In the genomic region with DNA sequence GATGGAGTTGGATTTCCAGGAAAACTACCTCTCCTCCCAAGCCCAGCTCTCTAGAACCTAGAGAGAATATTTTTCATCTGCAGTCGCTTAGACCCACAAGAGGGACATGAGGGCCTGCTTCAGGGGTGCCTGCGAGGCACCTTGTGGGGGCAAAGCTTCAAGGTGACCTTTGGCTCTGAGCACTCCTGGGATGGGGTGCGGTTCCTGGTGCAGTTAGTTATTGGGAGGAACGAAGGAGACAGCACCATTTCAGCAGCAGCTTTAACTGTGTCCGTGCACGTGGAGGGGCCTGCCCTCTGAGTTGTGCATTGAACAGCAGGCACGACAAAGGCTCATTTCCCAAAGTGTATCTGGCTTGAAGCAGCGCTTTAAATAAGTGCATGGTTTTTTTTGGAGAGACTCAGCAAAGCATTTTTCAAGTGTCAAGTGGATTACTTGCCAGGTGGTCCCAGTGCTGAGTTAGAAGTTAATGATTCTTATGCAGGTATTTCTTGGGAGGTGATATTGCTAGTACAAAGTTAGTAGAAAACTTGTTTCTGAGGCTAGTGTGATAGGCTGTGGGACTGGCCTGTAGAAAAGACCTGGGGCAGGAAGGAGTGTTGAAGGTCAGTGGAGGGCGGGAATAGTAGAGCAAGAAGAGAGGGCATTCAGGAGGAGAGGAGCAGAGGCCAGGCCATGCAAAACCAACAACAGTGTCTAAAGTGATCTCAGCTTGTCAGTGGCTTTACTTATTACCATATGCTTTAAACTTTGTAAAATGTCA, we compare ENCODE assay signal across 14 cellular contexts. TPM values are rescaled to one million over a fixed set of nuclear protein-coding genes. Genes with fewer than 3 reads are reported as not detected.
DNase-seq lines count a peak whose midpoint lies in the region; ATAC-seq and TF ChIP-seq lines count a peak whose summit lies in the region.
"Had no signal": no experiment of that assay in that cellular context is flagged by ENCODE, and none has a peak within 500 bp of the region (broad histone marks: within the 10 kb centered on the region; RNA-seq: fewer than 3 reads in every experiment).

No MANE protein-coding gene starts in this region.

- H3K4me3 ChIP-seq in CD8-positive, alpha-beta memory T cell (ENCODE audit: low read length) = no peak overlapping the region
- H3K4me3 ChIP-seq: skin epidermis, thyroid gland had no signal

- no peaks in the 10 kb centered on the region for H3K9me3 Mint-ChIP-seq in CD8-positive, alpha-beta memory T cell
- H3K9me3 Mint-ChIP-seq in activated naive CD8-positive, alpha-beta T cell (ENCODE audit: low read depth) = no peaks in the 10 kb centered on the region
- H3K9me3 Mint-ChIP-seq in naive thymus-derived CD8-positive, alpha-beta T cell = no peaks in the 10 kb centered on the region

- no peaks in the 10 kb centered on the region for H3K9me3 ChIP-seq in CD8-positive, alpha-beta memory T cell (ENCODE audit: low read length)
- H3K9me3 ChIP-seq: thyroid gland had no signal

- peaks cover 77 to 83% (median 81%) of the 10 kb centered on the region in 3 donors for H3K4me1 Mint-ChIP-seq in CD8-positive, alpha-beta memory T cell
- peaks cover 75% of the 10 kb centered on the region for H3K4me1 Mint-ChIP-seq in activated naive CD8-positive, alpha-beta T cell (ENCODE audit: low read depth)
- H3K4me1 Mint-ChIP-seq in naive thymus-derived CD8-positive, alpha-beta T cell = peaks cover 49 to 80% (median 76%) of the 10 kb centered on the region in 4 donors

- no peak for DNase-seq in CD8-positive, alpha-beta memory T cell
- DNase-seq in HEK293T (ENCODE audit: extremely low spot score) = no peak
- DNase-seq in naive thymus-derived CD8-positive, alpha-beta T cell = no peak
- no peak for DNase-seq in NCI-H2081 (lab: John Stamatoyannopoulos, UW)
- no peak for DNase-seq in NCI-H446 treated with DMSO at 0.1 percent for 48 hours (lab: John Stamatoyannopoulos, UW)
- DNase-seq in germinal center (ENCODE audit: low spot score) = no peak
- no peak for DNase-seq in HCEC 1CT
- DNase-seq: activated CD4-positive, CD25-positive, alpha-beta regulatory T cell; cortex of kidney; MV-4-11; NCI-H526 treated with DMSO at 0.1 percent for 48 hours; thyroid gland had no signal

- CTCF ChIA-PET in CD8-positive, alpha-beta memory T cell (lab: Charles Lee) = no interaction called here
- CTCF ChIA-PET in HEK293T (lab: Yijun Ruan, JAX) = no interaction called here

- H3K27ac Mint-ChIP-seq in CD8-positive, alpha-beta memory T cell = peak overlapping the region; percentile 61 to 98 (median 78)
- H3K27ac Mint-ChIP-seq in activated naive CD8-positive, alpha-beta T cell = peak overlapping the region; percentile 42
- peak overlapping the region in 9 of 10 donors; percentile 3 to 73 (median 36) for H3K27ac Mint-ChIP-seq in naive thymus-derived CD8-positive, alpha-beta T cell

- H3K4me3 Mint-ChIP-seq in CD8-positive, alpha-beta memory T cell = peak overlapping the region; percentile 4 to 73 (median 61)
- H3K4me3 Mint-ChIP-seq in activated naive CD8-positive, alpha-beta T cell = peak overlapping the region; percentile 45
- peak overlapping the region in 9 of 10 donors; percentile 4 to 62 (median 24) for H3K4me3 Mint-ChIP-seq in naive thymus-derived CD8-positive, alpha-beta T cell

- ATAC-seq in naive thymus-derived CD8-positive, alpha-beta T cell = no peak

- POLR2A ChIA-PET in CD8-positive, alpha-beta memory T cell (lab: Charles Lee) = no interaction called here
- POLR2A ChIA-PET in HEK293T (lab: Yijun Ruan, JAX) = no interaction called here
- POLR2A ChIA-PET in naive thymus-derived CD8-positive, alpha-beta T cell (lab: Charles Lee) = interaction anchor here (2.2 kb wide), 1 partner anchor 9 kb away, joined by 6 read pairs; no protein-coding TSS in a partner anchor

- peaks cover 68% of the 10 kb centered on the region for H3K4me1 ChIP-seq in CD8-positive, alpha-beta memory T cell (ENCODE audit: insufficient read depth, low read length)

- no peaks in the 10 kb centered on the region for H3K27me3 ChIP-seq in CD8-positive, alpha-beta memory T cell (ENCODE audit: insufficient read depth, low read length, poor library complexity, severe bottlenecking)
- H3K27me3 ChIP-seq: thyroid gland had no signal

- H3K36me3 Mint-ChIP-seq in CD8-positive, alpha-beta memory T cell = peaks cover 0 to 5% (median 0%) of the 10 kb centered on the region in 3 donors
- no peaks in the 10 kb centered on the region for H3K36me3 Mint-ChIP-seq in activated naive CD8-positive, alpha-beta T cell
- no peaks in the 10 kb centered on the region for H3K36me3 Mint-ChIP-seq in naive thymus-derived CD8-positive, alpha-beta T cell

- no peaks in the 10 kb centered on the region for H3K36me3 ChIP-seq in CD8-positive, alpha-beta memory T cell (ENCODE audit: insufficient read depth, low read length)
- H3K36me3 ChIP-seq: thyroid gland had no signal

- H3K27ac ChIP-seq in CD8-positive, alpha-beta memory T cell (ENCODE audit: low read depth, low read length) = peak overlapping the region; percentile 1

- H3K27me3 Mint-ChIP-seq in CD8-positive, alpha-beta memory T cell = peaks cover 0 to 2% of the 10 kb centered on the region in 2 donors
- no peaks in the 10 kb centered on the region for H3K27me3 Mint-ChIP-seq in activated naive CD8-positive, alpha-beta T cell
- H3K27me3 Mint-ChIP-seq in naive thymus-derived CD8-positive, alpha-beta T cell = no peaks in the 10 kb centered on the region

TF ChIP-seq in HEK293T, 16 proteins besides CTCF, POLR2A, EP300 and RAD21:
- TF ChIP-seq, protein P1, sequence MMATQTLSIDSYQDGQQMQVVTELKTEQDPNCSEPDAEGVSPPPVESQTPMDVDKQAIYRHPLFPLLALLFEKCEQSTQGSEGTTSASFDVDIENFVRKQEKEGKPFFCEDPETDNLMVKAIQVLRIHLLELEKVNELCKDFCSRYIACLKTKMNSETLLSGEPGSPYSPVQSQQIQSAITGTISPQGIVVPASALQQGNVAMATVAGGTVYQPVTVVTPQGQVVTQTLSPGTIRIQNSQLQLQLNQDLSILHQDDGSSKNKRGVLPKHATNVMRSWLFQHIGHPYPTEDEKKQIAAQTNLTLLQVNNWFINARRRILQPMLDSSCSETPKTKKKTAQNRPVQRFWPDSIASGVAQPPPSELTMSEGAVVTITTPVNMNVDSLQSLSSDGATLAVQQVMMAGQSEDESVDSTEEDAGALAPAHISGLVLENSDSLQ (IDR thresholded peaks at IDR 0.05) = peak; percentile 43
- TF ChIP-seq LEF1 (IDR thresholded peaks at IDR 0.05; ENCODE audit: borderline replicate concordance) = no peak

RNA-seq across cellular contexts. Expression of a gene that starts 3.8 kb away (rescaled TPM):
- 10 to 100 TPM; 91.4 to 93.7 TPM for total RNA-seq in CD8-positive, alpha-beta memory T cell
- polyA plus RNA-seq in CD8-positive, alpha-beta memory T cell = 27.5 TPM
- total RNA-seq in naive thymus-derived CD8-positive, alpha-beta T cell = 10 to 100 TPM; 63.1 to 69.7 TPM
- polyA plus RNA-seq in naive thymus-derived CD8-positive, alpha-beta T cell = 10 to 100 TPM in 2 of 3 donors, 1 to 10 TPM in 1; 9.1 to 19.3 (median 13.6) TPM
